In the genomic region with DNA sequence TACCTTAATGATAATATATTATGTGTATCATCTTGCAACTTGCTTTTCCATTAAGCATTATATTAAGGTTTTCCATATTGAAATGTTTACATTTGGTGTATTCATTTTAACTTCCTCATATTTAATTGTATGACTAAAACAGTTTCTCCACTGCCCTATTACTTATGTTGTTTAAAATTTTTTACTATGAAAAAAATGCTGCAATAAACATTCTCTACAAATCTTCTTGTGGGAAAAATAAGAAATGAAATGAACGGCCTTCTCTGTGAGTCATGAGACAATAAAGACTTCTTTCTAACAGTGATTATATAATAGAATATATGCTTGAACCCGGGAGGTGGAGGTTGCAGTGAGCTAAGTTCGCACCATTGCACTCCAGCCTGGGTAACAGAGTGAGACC, we compare ENCODE assay signal across 36 cellular contexts. TPM values are rescaled to one million over a fixed set of nuclear protein-coding genes. Genes with fewer than 3 reads are reported as not detected.
"Had no signal": no experiment of that assay in that cellular context is flagged by ENCODE, and none has a peak within 500 bp of the region (broad histone marks: within the 10 kb centered on the region; RNA-seq: fewer than 3 reads in every experiment).

No MANE protein-coding gene starts in this region.

- H3K9me3 ChIP-seq: esophagus squamous epithelium, gastrocnemius medialis, neutrophil, ovary, suprapubic skin, tibial artery, upper lobe of right lung had no signal

- H3K4me2 ChIP-seq: hepatocyte had no signal

- FAIRE-seq: astrocyte, keratinocyte, TTC549 had no signal

- H3K27ac ChIP-seq: esophagus squamous epithelium, gastrocnemius medialis, hepatocyte, neutrophil, ovary, suprapubic skin, tibial artery, upper lobe of right lung, VCaP had no signal

- H3K27me3 ChIP-seq: esophagus squamous epithelium, gastrocnemius medialis, hepatocyte, neutrophil, ovary, suprapubic skin, tibial artery, upper lobe of right lung had no signal

- ATAC-seq: gastrocnemius medialis, left colon, upper lobe of right lung had no signal

- DNase-seq: activated CD4-positive, alpha-beta memory T cell treated with anti-CD3 and anti-CD28 coated beads for 36 hours; activated CD4-positive, alpha-beta T cell treated with anti-CD3 and anti-CD28 coated beads for 48 hours; activated CD8-positive, alpha-beta memory T cell treated with anti-CD3 and anti-CD28 coated beads, Interleukin-2, amount 50 U/mL, for 4 hours; activated naive CD4-positive, alpha-beta T cell treated with anti-CD3 and anti-CD28 coated beads for 36 hours; activated naive CD8-positive, alpha-beta T cell treated with anti-CD3 and anti-CD28 coated beads for 36 hours; activated T-cell treated with anti-CD3 and anti-CD28 coated beads, Interleukin-2, amount 50 U/mL, for 1 hour; amniotic stem cell; caudate nucleus; dermis blood vessel endothelial cell; effector CD4-positive, alpha-beta T cell; esophagus squamous epithelium; gastrocnemius medialis; glutamatergic neuron; left colon; mammary epithelial cell; ovary; retina; stimulated activated CD4-positive, alpha-beta T cell treated with anti-CD3 and anti-CD28 coated beads, Interleukin-15, amount 100 ng/mL, for 24 hours; stimulated activated CD4-positive, alpha-beta T cell treated with anti-CD3 and anti-CD28 coated beads, Interleukin-2, amount 100 ng/mL, for 24 hours; stimulated activated naive CD4-positive, alpha-beta T cell; T-helper 9 cell; tibial artery; upper lobe of right lung had no signal

- H3K36me3 ChIP-seq: gastrocnemius medialis, neutrophil, ovary, suprapubic skin, upper lobe of right lung had no signal

- H3K4me1 ChIP-seq: suprapubic skin, tibial artery, upper lobe of right lung had no signal

- H3K4me3 ChIP-seq: esophagus squamous epithelium, gastrocnemius medialis, hepatocyte, ovary, suprapubic skin, tibial artery, upper lobe of right lung had no signal

- H2AFZ ChIP-seq: hepatocyte had no signal

RNA-seq across cellular contexts. Expression of a gene that starts 49.6 kb away (rescaled TPM):
- total RNA-seq: activated CD4-positive, alpha-beta memory T cell treated with anti-CD3 and anti-CD28 coated beads for 36 hours; activated CD8-positive, alpha-beta memory T cell treated with anti-CD3 and anti-CD28 coated beads for 36 hours; activated naive CD4-positive, alpha-beta T cell treated with anti-CD3 and anti-CD28 coated beads for 36 hours; activated naive CD8-positive, alpha-beta T cell treated with anti-CD3 and anti-CD28 coated beads for 36 hours; activated T-helper 1 cell treated with anti-CD3 and anti-CD28 coated beads, Interleukin-12 subunit alpha, Interleukin-12 subunit beta, Interleukin-2, Interleukin-4 antibody, amounts not matched to agents 30 ng/mL and 10 ng/mL and 1 ng/mL, durations not matched to agents 14 hours and 24 hours and 36 hours; astrocyte; dermis blood vessel endothelial cell; esophagus squamous epithelium; gastrocnemius medialis; left colon; liver; mammary epithelial cell; mucosa of gallbladder; ovary; progenitor cell of endocrine pancreas; suprapubic skin; T-helper 1 cell treated with Interleukin-12 subunit alpha and Interleukin-12 subunit beta and Interleukin-4 antibody, amounts not matched to agents 30 ng/mL and 1 ng/mL, for 36 hours; upper lobe of right lung had no signal
- polyA plus RNA-seq: keratinocyte, mammary epithelial cell, ovary had no signal
